In the genomic region with DNA sequence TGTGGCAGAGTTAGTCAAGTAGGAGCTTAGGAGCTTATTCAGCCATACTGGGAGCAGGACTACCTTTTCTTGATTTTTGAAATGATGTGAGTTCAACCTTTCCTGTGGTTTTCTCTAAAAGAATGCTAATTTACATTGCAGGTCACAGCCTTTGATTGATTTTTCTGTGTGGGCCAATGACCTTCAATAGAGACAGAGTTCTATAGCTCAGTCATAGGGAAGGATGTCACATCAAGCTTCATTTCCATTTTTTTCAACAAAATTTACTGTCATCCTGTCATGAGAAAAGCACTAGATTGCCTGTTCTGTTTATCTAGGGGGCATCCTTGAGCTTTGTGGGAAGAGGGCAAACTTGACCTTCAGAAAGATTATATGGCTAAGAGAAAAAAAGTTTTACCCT, we compare ENCODE assay signal across 20 cellular contexts.
"Had no signal": no experiment of that assay in that cellular context is flagged by ENCODE, and none has a peak within 500 bp of the region (broad histone marks: within the 10 kb centered on the region; RNA-seq: fewer than 3 reads in every experiment).

No MANE protein-coding gene starts in this region.

- H3K4me3 ChIP-seq: esophagus squamous epithelium, heart right ventricle, ovary, psoas muscle, right atrium auricular region, spleen, transverse colon, uterus had no signal

- ATAC-seq: heart right ventricle, left cardiac atrium, natural killer cell, psoas muscle had no signal

- H3K4me1 Mint-ChIP-seq: activated B cell treated with CpG ODN at 0.5 μM for 24 hours, natural killer cell had no signal

- H3K9me3 ChIP-seq: esophagus squamous epithelium, heart right ventricle, ovary, psoas muscle, spleen, transverse colon, uterus had no signal

- H3K36me3 ChIP-seq: esophagus squamous epithelium, heart right ventricle, ovary, right atrium auricular region, spleen, transverse colon, uterus had no signal

- DNase-seq: activated B cell treated with CpG ODN at 0.5 μM for 24 hours; activated CD4-positive, alpha-beta T cell treated with anti-CD3 and anti-CD28 coated beads for 48 hours; activated naive CD4-positive, alpha-beta T cell; activated T-cell treated with anti-CD3 and anti-CD28 coated beads, Interleukin-2, amount 50 U/mL, for 1 hour; cortex of kidney; endodermal cell; esophagus squamous epithelium; heart right ventricle; islet precursor cell; left cardiac atrium; midbrain; natural killer cell; ovary; psoas muscle; spleen; stimulated activated CD4-positive, alpha-beta T cell treated with anti-CD3 and anti-CD28 coated beads, Interleukin-4, amount 100 ng/mL, for 1 hour; T-helper 1 cell; transverse colon; uterus had no signal

- H3K27ac Mint-ChIP-seq: activated B cell treated with CpG ODN at 0.5 μM for 24 hours, endodermal cell, natural killer cell had no signal

- H3K27ac ChIP-seq: esophagus squamous epithelium, heart right ventricle, ovary, psoas muscle, right atrium auricular region, spleen, transverse colon, uterus had no signal

- H3K9me3 Mint-ChIP-seq: activated B cell treated with CpG ODN at 0.5 μM for 24 hours, natural killer cell had no signal

- H3K4me3 Mint-ChIP-seq: activated B cell treated with CpG ODN at 0.5 μM for 24 hours, endodermal cell, natural killer cell had no signal

- H3K27me3 ChIP-seq: esophagus squamous epithelium, ovary, right atrium auricular region, transverse colon, uterus had no signal
